Comparison of ENCODE assay signal across 7 cellular contexts in genomic region chr20:17358854-17359253, GRCh38.
"Had no signal": no experiment of that assay in that cellular context is flagged by ENCODE, and none has a peak within 500 bp of the region (broad histone marks: within the 10 kb centered on the region; RNA-seq: fewer than 3 reads in every experiment).

No MANE protein-coding gene starts in this region.

- H3K36me3 Mint-ChIP-seq: IgD-negative memory B cell had no signal

- H3K4me1 ChIP-seq: HAP-1 had no signal

- H3K9ac ChIP-seq: GM23248 had no signal

- H3K27me3 Mint-ChIP-seq: IgD-negative memory B cell had no signal

- H3K4me1 Mint-ChIP-seq: IgD-negative memory B cell had no signal

- DNase-seq: GM23248, GOT3, H7, HFFc6 had no signal

- H3K36me3 ChIP-seq: HAP-1 had no signal

- H3K9me3 ChIP-seq: HAP-1 had no signal

- H3K4me3 Mint-ChIP-seq: HFFc6, IgD-negative memory B cell had no signal

- H3K27ac ChIP-seq: GM23248, HL-60 had no signal

- H3K27ac Mint-ChIP-seq: HFFc6, IgD-negative memory B cell had no signal

- H3K4me3 ChIP-seq: GM23248, HAP-1 had no signal
